8 cellular contexts compared by ENCODE assay signal in genomic region chr9:133990366-133991210, GRCh38. TPM values are rescaled to one million over a fixed set of nuclear protein-coding genes. Genes with fewer than 3 reads are reported as not detected.
DNase-seq lines count a peak whose midpoint lies in the region; ATAC-seq and TF ChIP-seq lines count a peak whose summit lies in the region.

No MANE protein-coding gene starts in this region.

- no peak for ATAC-seq in CD4-positive, alpha-beta T cell (ENCODE audit: poor library complexity)
- ATAC-seq in IMR-90 (ENCODE audit: low read depth) (peak; percentile 19), HG03442 (IDR thresholded peaks at IDR 0.05; ENCODE audit: unreplicated experiment) (no peak), GM21367 (IDR thresholded peaks at IDR 0.05; ENCODE audit: unreplicated experiment) (no peak), HG03135 (IDR thresholded peaks at IDR 0.05; ENCODE audit: unreplicated experiment) (no peak)

- H3K56ac ChIP-seq in IMR-90 (ENCODE audit: extremely low read depth, insufficient read depth, low read length), result peak overlapping the region; percentile 10; the same call in 1 of the 2 replicates

- peaks cover 11% of the 10 kb centered on the region; the same call in 1 of the 2 replicates for H3K4me1 ChIP-seq in IMR-90 (ENCODE audit: control insufficient read depth, insufficient read depth, low read length)
- peaks cover 18% of the 10 kb centered on the region for H3K4me1 ChIP-seq in smooth muscle cell (ENCODE audit: low read depth)

- peak overlapping the region; percentile 63 for H3K9ac ChIP-seq in IMR-90 (ENCODE audit: low read depth, low read length)
- H3K9ac ChIP-seq in smooth muscle cell (ENCODE audit: low read depth), result peak overlapping the region; percentile 69

- WGBS in IMR-90 (ENCODE audit: extremely low coverage in 2 of 2, insufficient read length in 1 of 2), 2 experiments, result 19% methylated on average over 3 of the region's 31 CpGs; no CpG with 5 or more reads in 1 of the 2 experiments
- WGBS in smooth muscle cell (ENCODE audit: low lambda C conversion rate), result 16% methylated on average over 30 of the region's 31 CpGs

- peak overlapping the region; percentile 69 for H3K4me3 Mint-ChIP-seq in CD4-positive, alpha-beta T cell
- H3K4me3 Mint-ChIP-seq in immature natural killer cell, result peak overlapping the region; percentile 30 to 72 (median 48)

- H3K36me3 ChIP-seq in IMR-90 (ENCODE audit: control insufficient read depth, insufficient read depth, low read length) (no peaks in the 10 kb centered on the region), smooth muscle cell (ENCODE audit: low read depth) (no peaks in the 10 kb centered on the region)

- 0 out of 2 replicates have a peak overlapping the region, but pooled peaks have one; percentile 14 for H2BK20ac ChIP-seq in IMR-90 (ENCODE audit: low read depth, low read length)

- POLR2A ChIA-PET in CD4-positive, alpha-beta T cell (lab: Charles Lee), result no interaction called here
- POLR2A ChIA-PET in IMR-90 (lab: Charles Lee; ENCODE audit: unreplicated experiment), result no interaction called here

- dilution Hi-C loops in IMR-90 (cut with HindIII; ENCODE audit: low sequenced_read_pairs, unreplicated experiment), result no loop called here

- H3F3A ChIP-seq in smooth muscle cell (ENCODE audit: low read depth), result no peaks in the 10 kb centered on the region

- H2BK120ac ChIP-seq in IMR-90 (ENCODE audit: low read depth, low read length), result peak overlapping the region; percentile 20; the same call in 1 of the 2 replicates

- peaks cover 60% of the 10 kb centered on the region for H4K20me1 ChIP-seq in IMR-90 (ENCODE audit: insufficient read depth, low read length)
- peaks cover 65% of the 10 kb centered on the region for H4K20me1 ChIP-seq in smooth muscle cell (ENCODE audit: low read depth)

- peak overlapping the region; percentile 58 for H3K23ac ChIP-seq in IMR-90 (ENCODE audit: low read depth, low read length)

- H3K18ac ChIP-seq in IMR-90 (ENCODE audit: low read depth, low read length), result no peak overlapping the region

- peak overlapping the region; percentile 80 for H2AK5ac ChIP-seq in IMR-90 (ENCODE audit: low read depth, low read length)

- H3K9me3 Mint-ChIP-seq in CD4-positive, alpha-beta T cell, result no peaks in the 10 kb centered on the region
- no peaks in the 10 kb centered on the region for H3K9me3 Mint-ChIP-seq in immature natural killer cell

- H4K91ac ChIP-seq in IMR-90 (ENCODE audit: insufficient read depth, low read depth, low read length), result peak overlapping the region; percentile 70

- peak overlapping the region; percentile 75 for H3K4me2 ChIP-seq in IMR-90 (ENCODE audit: low read depth, low read length)
- H3K4me2 ChIP-seq in smooth muscle cell, result peak overlapping the region; percentile 99

- no peaks in the 10 kb centered on the region for H3K9me3 ChIP-seq in CD4-positive, alpha-beta T cell (ENCODE audit: control insufficient read depth, low read length)
- H3K9me3 ChIP-seq in IMR-90 (ENCODE audit: control insufficient read depth, insufficient read depth, low read length), result no peaks in the 10 kb centered on the region
- H3K9me3 ChIP-seq in smooth muscle cell (replicated peaks; ENCODE audit: low read depth), result no peaks in the 10 kb centered on the region

- H3K79me1 ChIP-seq in IMR-90 (ENCODE audit: low read depth in 1 of 2, low read length in 2 of 2), result peaks cover 11 to 63% of the 10 kb centered on the region in 2 experiments

- H3K4me3 ChIP-seq in IMR-90 (ENCODE audit: insufficient read depth, low read depth, low read length) (peak overlapping the region; percentile 73), smooth muscle cell (peak overlapping the region; percentile 90)

- in situ Hi-C loops in IMR-90 (cut with MboI; ENCODE audit: low sequenced_read_pairs), result loop anchor here (5.0 to 10.0 kb wide), 2 partner anchors 203 to 456 kb away; partner anchors contain the start of gene ADAMTSL2

- H3K27me3 ChIP-seq in CD4-positive, alpha-beta T cell (ENCODE audit: control insufficient read depth, insufficient read depth, low read length), result peaks cover 6% of the 10 kb centered on the region
- no peaks in the 10 kb centered on the region for H3K27me3 ChIP-seq in IMR-90 (ENCODE audit: control insufficient read depth, insufficient read depth, low read length)
- H3K27me3 ChIP-seq in smooth muscle cell (ENCODE audit: low read depth), result no peaks in the 10 kb centered on the region

- H2BK15ac ChIP-seq in IMR-90 (ENCODE audit: low read depth, low read length), result no peak overlapping the region

- BruUV-seq in IMR-90 (replicated peaks; lab: Mats Ljungman, UMichigan), result no TSS peak

- peak overlapping the region in 1 of 2 experiments; percentile 6; a peak in 1 of 4 replicates for H4K8ac ChIP-seq in IMR-90 (ENCODE audit: low read depth in 2 of 2, low read length in 2 of 2)

- no peaks in the 10 kb centered on the region for H3K4me1 Mint-ChIP-seq in CD4-positive, alpha-beta T cell (ENCODE audit: low read depth)
- peaks cover 0 to 3% of the 10 kb centered on the region in 2 donors for H3K4me1 Mint-ChIP-seq in immature natural killer cell

- H2BK5ac ChIP-seq in IMR-90 (ENCODE audit: low read depth, low read length, poor library complexity, severe bottlenecking), result peak overlapping the region; percentile 76

- TF ChIP-seq CTCF in CD4-positive, alpha-beta T cell (IDR thresholded peaks at IDR 0.05), result no peak
- TF ChIP-seq CTCF in IMR-90 (conservative IDR thresholded peaks at IDR 0.05; ENCODE audit: low read depth, low read length), result no peak
- TF ChIP-seq CTCF in smooth muscle cell (IDR thresholded peaks at IDR 0.05; ENCODE audit: borderline replicate concordance, insufficient read depth, poor library complexity, severe bottlenecking), result no peak

- peak overlapping the region; percentile 29 for H3K14ac ChIP-seq in IMR-90 (replicated peaks; ENCODE audit: low read depth, low read length)

- no peak for DNase-seq in CD4-positive, alpha-beta T cell
- DNase-seq in IMR-90 (peak; percentile 85), astrocyte of the hippocampus (ENCODE audit: low read depth, low spot score) (peak; percentile 85), immature natural killer cell (no peak), smooth muscle cell (lab: John Stamatoyannopoulos, UW; ENCODE audit: unreplicated experiment) (peak; percentile 41)

- H4K5ac ChIP-seq in IMR-90 (ENCODE audit: low read depth, low read length), result no peak overlapping the region

- peak; percentile 68 for TF ChIP-seq POLR2A in IMR-90 (IDR thresholded peaks at IDR 0.05; ENCODE audit: low read depth, low read length)

- peaks cover 61% of the 10 kb centered on the region for H3K79me2 ChIP-seq in smooth muscle cell (ENCODE audit: low read depth)

- CTCF ChIA-PET in CD4-positive, alpha-beta T cell (lab: Charles Lee), result no interaction called here
- CTCF ChIA-PET in IMR-90 (lab: Yijun Ruan, JAX), result no interaction called here

- no peak overlapping the region for H3K27ac ChIP-seq in CD4-positive, alpha-beta T cell (ENCODE audit: low read depth, low read length)
- H3K27ac ChIP-seq in IMR-90 (ENCODE audit: insufficient read depth, low read length) (peak overlapping the region; percentile 75), smooth muscle cell (ENCODE audit: low read depth) (peak overlapping the region; percentile 79)

- H3K9me1 ChIP-seq in IMR-90 (ENCODE audit: insufficient read depth, low read length), result peaks cover 17% of the 10 kb centered on the region

- H3K27ac Mint-ChIP-seq in CD4-positive, alpha-beta T cell, result no peak overlapping the region
- H3K27ac Mint-ChIP-seq in immature natural killer cell, result no peak overlapping the region

- no peak for TF ChIP-seq RAD21 in IMR-90 (IDR thresholded peaks at IDR 0.05; ENCODE audit: low read length)

- H2AFZ ChIP-seq in IMR-90 (replicated peaks; ENCODE audit: low read length, poor library complexity), result peak overlapping the region; percentile 86
- no peak overlapping the region for H2AFZ ChIP-seq in smooth muscle cell (ENCODE audit: low read depth)

- H3K27me3 Mint-ChIP-seq in CD4-positive, alpha-beta T cell, result peaks cover 19% of the 10 kb centered on the region
- H3K27me3 Mint-ChIP-seq in immature natural killer cell (ENCODE audit: low read depth in 3 of 3), result peaks cover 1 to 10% (median 6%) of the 10 kb centered on the region in 3 donors

- H3K4ac ChIP-seq in IMR-90 (ENCODE audit: low read depth, low read length), result peak overlapping the region; percentile 59

- H2AK9ac ChIP-seq in IMR-90 (replicated peaks; ENCODE audit: low read depth, low read length, poor library complexity), result peak overlapping the region; percentile 99

- H3K36me3 Mint-ChIP-seq in CD4-positive, alpha-beta T cell (ENCODE audit: low read depth), result no peaks in the 10 kb centered on the region
- H3K36me3 Mint-ChIP-seq in immature natural killer cell, result no peaks in the 10 kb centered on the region

- intact Hi-C loops in CD4-positive, alpha-beta T cell (cut with DNase I, micrococcal nuclease), result loop anchor here (5.0 to 10.0 kb wide), 2 partner anchors 456 to 458 kb away; partner anchors contain the start of gene ADAMTSL2 (in 2 of the 2)
- intact Hi-C loops in IMR-90 (cut with micrococcal nuclease), result loop anchor here (5.0 kb wide), 1 partner anchor 583 kb away; no protein-coding TSS in a partner anchor

TF ChIP-seq in IMR-90, 13 proteins besides CTCF, POLR2A, EP300 and RAD21 (continues in another document):
- 0 out of 2 replicates have a peak, but pooled peaks have one; percentile 15 for TF ChIP-seq MAZ (IDR thresholded peaks at IDR 0.05; ENCODE audit: borderline replicate concordance, low read depth, low read length)
- no peak for TF ChIP-seq RCOR1 (IDR thresholded peaks at IDR 0.05; ENCODE audit: insufficient replicate concordance, low read length)

RNA-seq across cellular contexts. Expression of gene VAV2, which starts 1.5 kb away (rescaled TPM):
- 1 to 10 TPM; 1.6 to 1.7 TPM for total RNA-seq in CD4-positive, alpha-beta T cell
- total RNA-seq in IMR-90 (2012; rRNA removed), result 9.7 and 10.8 TPM in 2 replicates
- polyA plus RNA-seq in IMR-90 (2012; rRNA removed), result 13.4 and 13.5 TPM in 2 replicates
- polyA plus RNA-seq in IMR-90 (2012; cell fraction: cytosol; rRNA removed), result 8.4 and 11.8 TPM in 2 replicates
- polyA plus RNA-seq in IMR-90 (2012; cell fraction: nucleus; rRNA removed; ENCODE audit: low replicate concordance), result 22.6 and 33.8 TPM in 2 replicates
- under 1 TPM in 2 of 3 donors, not detected in 1; 0.12 to 0.28 TPM for polyA plus RNA-seq in immature natural killer cell
- 26.2 and 27.4 TPM in 2 replicates for total RNA-seq in smooth muscle cell
- polyA plus RNA-seq in smooth muscle cell, result 35.3 and 59.4 TPM in 2 replicates

RNA-seq across cellular contexts. Expression of gene BRD3OS, which starts 34.7 kb away (rescaled TPM):
- 1 to 10 TPM; 4.0 to 4.9 TPM for total RNA-seq in CD4-positive, alpha-beta T cell
- total RNA-seq in IMR-90 (2012; rRNA removed) (15.3 and 15.8 TPM in 2 replicates), smooth muscle cell (10.9 and 16.1 TPM in 2 replicates)
- polyA plus RNA-seq in IMR-90 (2012; rRNA removed) (19.3 and 20.7 TPM in 2 replicates), immature natural killer cell (10 to 100 TPM; 13.7 to 14.9 (median 13.8) TPM), smooth muscle cell (16.0 and 17.8 TPM in 2 replicates)
- polyA plus RNA-seq in IMR-90 (2012; cell fraction: cytosol; rRNA removed), result 13.9 and 14.8 TPM in 2 replicates
- 9.0 and 16.2 TPM in 2 replicates for polyA plus RNA-seq in IMR-90 (2012; cell fraction: nucleus; rRNA removed; ENCODE audit: low replicate concordance)

Comparison
In these comparisons a context has a peak if more than half of its experiments do, and no peak if none do; other contexts are left out.
1. DNase-seq: peak in IMR-90 (single experiment), astrocyte of the hippocampus (single experiment) and smooth muscle cell (single experiment); none in CD4-positive, alpha-beta T cell (0 of 10) and immature natural killer cell (0 of 3).